ENCODE assay signal across 1 cellular context in the genomic region with DNA sequence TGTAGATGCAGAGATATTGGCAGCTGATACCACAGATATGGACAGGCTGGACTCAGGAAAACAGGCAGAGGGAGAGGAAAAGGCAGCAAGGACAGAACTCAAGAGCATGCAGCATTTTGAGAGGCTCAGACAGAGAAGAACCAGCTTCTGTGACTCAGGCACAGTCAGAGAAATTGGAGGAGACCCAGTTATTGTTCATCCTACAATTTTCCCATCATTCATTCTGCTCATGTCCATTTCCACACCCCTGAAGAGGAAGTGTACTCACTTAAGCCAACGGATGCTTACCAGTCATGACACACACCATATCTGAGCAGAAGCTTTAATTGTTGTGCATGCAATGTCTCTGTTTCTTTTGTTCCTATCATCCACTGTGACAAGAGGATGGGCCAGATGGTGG.
TF ChIP-seq lines count a peak whose summit lies in the region.

No MANE protein-coding gene starts in this region.

TF ChIP-seq in WTC11, 78 proteins besides CTCF, POLR2A, EP300 and RAD21 (continued from another document):
- TF ChIP-seq, protein P1, sequence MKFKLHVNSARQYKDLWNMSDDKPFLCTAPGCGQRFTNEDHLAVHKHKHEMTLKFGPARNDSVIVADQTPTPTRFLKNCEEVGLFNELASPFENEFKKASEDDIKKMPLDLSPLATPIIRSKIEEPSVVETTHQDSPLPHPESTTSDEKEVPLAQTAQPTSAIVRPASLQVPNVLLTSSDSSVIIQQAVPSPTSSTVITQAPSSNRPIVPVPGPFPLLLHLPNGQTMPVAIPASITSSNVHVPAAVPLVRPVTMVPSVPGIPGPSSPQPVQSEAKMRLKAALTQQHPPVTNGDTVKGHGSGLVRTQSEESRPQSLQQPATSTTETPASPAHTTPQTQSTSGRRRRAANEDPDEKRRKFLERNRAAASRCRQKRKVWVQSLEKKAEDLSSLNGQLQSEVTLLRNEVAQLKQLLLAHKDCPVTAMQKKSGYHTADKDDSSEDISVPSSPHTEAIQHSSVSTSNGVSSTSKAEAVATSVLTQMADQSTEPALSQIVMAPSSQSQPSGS (CRISPR knock-in tag; IDR thresholded peaks at IDR 0.05; ENCODE audit: borderline replicate concordance, low read depth): no peak
- TF ChIP-seq HMGA2 (CRISPR knock-in tag; IDR thresholded peaks at IDR 0.05): no peak
- no peak for TF ChIP-seq ELF4 (CRISPR knock-in tag; IDR thresholded peaks at IDR 0.05; ENCODE audit: low read depth)
- no peak for TF ChIP-seq SOX15 (CRISPR knock-in tag; IDR thresholded peaks at IDR 0.05)
